10 cellular contexts compared by ENCODE assay signal in genomic region chr22:36378080-36378788, GRCh38. TPM values are rescaled to one million over a fixed set of nuclear protein-coding genes. Genes with fewer than 3 reads are reported as not detected.
A peak's percentile ranks its signal among the peaks of the same experiment; 100 is the strongest.
DNase-seq lines count a peak whose midpoint lies in the region; ATAC-seq and TF ChIP-seq lines count a peak whose summit lies in the region.
"Had no signal": no experiment of that assay in that cellular context is flagged by ENCODE, and none has a peak within 500 bp of the region (broad histone marks: within the 10 kb centered on the region; RNA-seq: fewer than 3 reads in every experiment).

No MANE protein-coding gene starts in this region.

- WGBS in H9 (ENCODE audit: extremely low coverage, insufficient read length, low lambda C conversion rate) = no CpG with 5 or more reads among the region's 13 CpGs
- WGBS in spleen, 5 donors = 53 to 73% (median 72%) methylated on average over 13 of the region's 13 CpGs

- H3K4me3 Mint-ChIP-seq in H9 = no peak overlapping the region; a peak in 2 of 5 replicates
- H3K4me3 Mint-ChIP-seq in activated CD4-positive, alpha-beta memory T cell treated with anti-CD3 and anti-CD28 coated beads, Interleukin-2, amount 10 ng/mL, durations not matched to agents 7 days and 5 days = peak overlapping the region; percentile 75
- peak overlapping the region; percentile 83 to 88 (median 84) for H3K4me3 Mint-ChIP-seq in immature natural killer cell

- H3K9me3 Mint-ChIP-seq in H9 (no peaks in the 10 kb centered on the region; a peak in 2 of 5 replicates), immature natural killer cell (no peaks in the 10 kb centered on the region)
- H3K9me3 Mint-ChIP-seq in activated CD4-positive, alpha-beta memory T cell treated with anti-CD3 and anti-CD28 coated beads, Interleukin-2, amount 10 ng/mL, durations not matched to agents 7 days and 5 days = no peaks in the 10 kb centered on the region

- H3K79me1 ChIP-seq in H9 (ENCODE audit: insufficient read depth, low read depth, low read length, poor library complexity, severe bottlenecking) = peaks cover 20% of the 10 kb centered on the region

- no peak overlapping the region for H3K14ac ChIP-seq in H9 (ENCODE audit: insufficient read depth, low read length)

- no peaks in the 10 kb centered on the region for H3K27me3 ChIP-seq in H9 (ENCODE audit: insufficient read depth, low read length)
- no peaks in the 10 kb centered on the region for H3K27me3 ChIP-seq in spleen (replicated peaks in 1 of 7)

- H3K36me3 ChIP-seq in spleen = peaks cover 0 to 82% (median 7%) of the 10 kb centered on the region in 6 donors

- H3K4me2 ChIP-seq in H9 (ENCODE audit: insufficient read depth, insufficient read length, low read length) = no peak overlapping the region

- H3K23me2 ChIP-seq in H9 (ENCODE audit: insufficient read length, low read depth, low read length, poor library complexity, severe bottlenecking) = peaks cover 3% of the 10 kb centered on the region

- no peak overlapping the region for H3K9ac ChIP-seq in H9 (ENCODE audit: extremely low read depth, insufficient read length, low read length)

- H3K27me3 Mint-ChIP-seq in H9 (ENCODE audit: low read depth) (no peaks in the 10 kb centered on the region), immature natural killer cell (ENCODE audit: low read depth in 3 of 3) (peaks cover 5 to 11% (median 7%) of the 10 kb centered on the region in 3 donors)
- H3K27me3 Mint-ChIP-seq in activated CD4-positive, alpha-beta memory T cell treated with anti-CD3 and anti-CD28 coated beads, Interleukin-2, amount 10 ng/mL, durations not matched to agents 7 days and 5 days = no peaks in the 10 kb centered on the region

- CTCF ChIA-PET in activated CD4-positive, alpha-beta memory T cell treated with anti-CD3 and anti-CD28 coated beads, Interleukin-2, amount 10 ng/mL, durations not matched to agents 7 days and 5 days (lab: Charles Lee) = interaction anchor here (0.5 to 5.4 kb wide), 14 partner anchors 8 to 162 kb away, joined by 3 to 31 read pairs (median 8); partner anchors contain the start of gene MYH9

- H3K79me2 ChIP-seq in H9 (ENCODE audit: insufficient read depth, low read length) = peaks cover 59% of the 10 kb centered on the region

- H3K36me3 Mint-ChIP-seq in H9 (ENCODE audit: insufficient read depth in 1 of 3, low read depth in 3 of 3) (peaks cover 19 to 31% (median 27%) of the 10 kb centered on the region in 3 experiments), immature natural killer cell (peaks cover 2 to 3% (median 3%) of the 10 kb centered on the region in 3 donors)
- H3K36me3 Mint-ChIP-seq in activated CD4-positive, alpha-beta memory T cell treated with anti-CD3 and anti-CD28 coated beads, Interleukin-2, amount 10 ng/mL, durations not matched to agents 7 days and 5 days (ENCODE audit: low read depth) = peaks cover 77% of the 10 kb centered on the region

- H3K9me3 ChIP-seq in H9 (ENCODE audit: control insufficient read depth, low read depth, low read length) (no peaks in the 10 kb centered on the region), spleen (no peaks in the 10 kb centered on the region)

- no peak overlapping the region for H3K56ac ChIP-seq in H9 (ENCODE audit: insufficient read length, low read depth, low read length)

- no peak overlapping the region for H2BK15ac ChIP-seq in H9 (ENCODE audit: low read depth, low read length)

- H3K4me1 ChIP-seq in H9 (ENCODE audit: insufficient read depth, low read length) (no peaks in the 10 kb centered on the region; the same call in 1 of the 2 replicates), spleen (peaks cover 95 to 100% (median 100%) of the 10 kb centered on the region in 6 donors)

- H4K91ac ChIP-seq in H9 (ENCODE audit: insufficient read length, low read depth, low read length) = no peak overlapping the region

- intact Hi-C loops in spleen (cut with DNase I; ENCODE audit: low total_unique reads) = no loop called here

- H4K20me1 ChIP-seq in H9 (ENCODE audit: control insufficient read depth, insufficient read depth, insufficient read length) = no peaks in the 10 kb centered on the region

- H3K27ac Mint-ChIP-seq in H9 (peak overlapping the region; percentile 62 to 71 (median 70)), immature natural killer cell (peak overlapping the region; percentile 92 to 99 (median 97))
- H3K27ac Mint-ChIP-seq in activated CD4-positive, alpha-beta memory T cell treated with anti-CD3 and anti-CD28 coated beads, Interleukin-2, amount 10 ng/mL, durations not matched to agents 7 days and 5 days = peak overlapping the region; percentile 98

- no peak overlapping the region for H2BK120ac ChIP-seq in H9 (ENCODE audit: low read depth, low read length, poor library complexity, severe bottlenecking)

- no peak for DNase-seq in H9
- no peak for DNase-seq in activated CD4-positive, alpha-beta memory T cell treated with anti-CD3 and anti-CD28 coated beads, Interleukin-2, amount 10 ng/mL, durations not matched to agents 7 days and 5 days
- no peak for DNase-seq in immature natural killer cell
- DNase-seq in spleen = no peak
- no peak for DNase-seq in RKO (ENCODE audit: low spot score)
- no peak for DNase-seq in foreskin melanocyte
- DNase-seq in stimulated activated CD4-positive, alpha-beta T cell treated with anti-CD3 and anti-CD28 coated beads, Interleukin-15, amount 100 ng/mL, for 24 hours = no peak
- DNase-seq: central memory CD4-positive, alpha-beta T cell; NCI-H446 treated with DMSO at 0.1 percent for 48 hours had no signal

- TF ChIP-seq CTCF in H9 (conservative IDR thresholded peaks at IDR 0.05) = no peak
- TF ChIP-seq CTCF in spleen (IDR thresholded peaks at IDR 0.05 in 8 of 11, conservative IDR thresholded peaks at IDR 0.05 in 3 of 11) = no peak

- no peak overlapping the region for H2AK5ac ChIP-seq in H9 (ENCODE audit: insufficient read length, low read length)

- H2AFZ ChIP-seq in H9 (ENCODE audit: low read length) = no peak overlapping the region

- ATAC-seq in GM18867 (IDR thresholded peaks at IDR 0.05; ENCODE audit: unreplicated experiment) = no peak

- no peak overlapping the region for H2BK20ac ChIP-seq in H9 (ENCODE audit: low read depth, low read length, poor library complexity, severe bottlenecking)

- H3K4me3 ChIP-seq in spleen = peak overlapping the region in 2 of 8 donors; percentile 5 to 45

- H2BK12ac ChIP-seq in H9 (ENCODE audit: insufficient read length, low read depth, low read length) = no peak overlapping the region

- H3T11ph ChIP-seq in H9 (ENCODE audit: low read length) = no peak overlapping the region

- POLR2A ChIA-PET in activated CD4-positive, alpha-beta memory T cell treated with anti-CD3 and anti-CD28 coated beads, Interleukin-2, amount 10 ng/mL, durations not matched to agents 7 days and 5 days (lab: Charles Lee) = interaction anchor here (0.6 to 14.4 kb wide), 23 partner anchors 8 to 129 kb away, joined by 3 to 262 read pairs (median 5); partner anchors contain the start of genes FOXRED2, MYH9 and TXN2

- no peak overlapping the region for H4K5ac ChIP-seq in H9 (ENCODE audit: insufficient read length, low read depth, low read length)

- peaks cover 42 to 48% of the 10 kb centered on the region in 2 experiments for H3K4me1 Mint-ChIP-seq in H9
- H3K4me1 Mint-ChIP-seq in activated CD4-positive, alpha-beta memory T cell treated with anti-CD3 and anti-CD28 coated beads, Interleukin-2, amount 10 ng/mL, durations not matched to agents 7 days and 5 days = peaks cover 96% of the 10 kb centered on the region
- H3K4me1 Mint-ChIP-seq in immature natural killer cell = peaks cover 88 to 93% of the 10 kb centered on the region in 2 donors

- H3K23ac ChIP-seq in H9 (ENCODE audit: insufficient read length, low read depth, low read length) = no peak overlapping the region

- H3K18ac ChIP-seq in H9 (ENCODE audit: insufficient read length, low read depth, low read length) = no peak overlapping the region

- no peak overlapping the region for H2BK5ac ChIP-seq in H9 (ENCODE audit: insufficient read length, low read length)

- H3K4ac ChIP-seq in H9 (ENCODE audit: low read depth, low read length) = no peak overlapping the region

- no peak overlapping the region for H3K27ac ChIP-seq in H9 (ENCODE audit: insufficient read length, low read depth, low read length)
- peak overlapping the region; percentile 79 to 100 (median 98) for H3K27ac ChIP-seq in spleen

- no peak for TF ChIP-seq POLR2A in spleen (IDR thresholded peaks at IDR 0.05)

- H4K8ac ChIP-seq in H9 (replicated peaks; ENCODE audit: insufficient read length, low read depth, low read length) = no peak overlapping the region

RNA-seq across cellular contexts. Expression of gene MYH9, which starts 9.5 kb away (rescaled TPM):
- total RNA-seq in H9 (2021) = 243 and 266 TPM in 2 replicates
- 100 to 1,000 TPM; 840 to 865 TPM for total RNA-seq in activated CD4-positive, alpha-beta memory T cell treated with anti-CD3 and anti-CD28 coated beads, Interleukin-2, amount 10 ng/mL, durations not matched to agents 7 days and 5 days
- polyA plus RNA-seq in immature natural killer cell = 100 to 1,000 TPM in 1 of 3 donors, 10 to 100 TPM in 1, 1 to 10 TPM in 1; 8.7 to 355 (median 40.2) TPM
- 1,000 to 10,000 TPM in 4 of 7 donors, 100 to 1,000 TPM in 3; 575 to 1,376 (median 1,013) TPM for total RNA-seq in spleen
- polyA plus RNA-seq in spleen = 100 to 1,000 TPM in 1 of 3 donors, 10 to 100 TPM in 2; 59.8 to 166 (median 71.1) TPM

Comparison
In these comparisons a context has a peak if more than half of its experiments do, and no peak if none do; other contexts are left out.
1. H3K4me3 Mint-ChIP-seq: peak in activated CD4-positive, alpha-beta memory T cell treated with anti-CD3 and anti-CD28 coated beads, Interleukin-2, amount 10 ng/mL, durations not matched to agents 7 days and 5 days (single experiment) and immature natural killer cell (5 of 5); none in H9 (0 of 2).
2. Peak in every context shown above with its lines, with median percentiles within 50 percentile points of each other: H3K27ac Mint-ChIP-seq.